ENCODE assay signal across 22 cellular contexts in genomic region chr3:140455476-140455875, GRCh38.
"Had no signal": no experiment of that assay in that cellular context is flagged by ENCODE, and none has a peak within 500 bp of the region (broad histone marks: within the 10 kb centered on the region; RNA-seq: fewer than 3 reads in every experiment).

No MANE protein-coding gene starts in this region.

- H3K4me1 Mint-ChIP-seq: activated B cell treated with CpG ODN at 0.5 μM for 24 hours; activated CD4-positive, alpha-beta T cell treated with anti-CD3 and anti-CD28 coated beads for 36 hours; activated naive CD8-positive, alpha-beta T cell treated with anti-CD3 and anti-CD28 coated beads for 36 hours; activated T-helper 17 cell treated with anti-CD3 and anti-CD28 coated beads, Interleukin-2, amount 50 U/mL, for 72 hours; endodermal cell had no signal

- H3K27ac Mint-ChIP-seq: activated B cell treated with CpG ODN at 0.5 μM for 24 hours; activated CD4-positive, alpha-beta T cell treated with anti-CD3 and anti-CD28 coated beads for 36 hours; activated naive CD8-positive, alpha-beta T cell treated with anti-CD3 and anti-CD28 coated beads for 36 hours; activated T-cell treated with anti-CD3 and anti-CD28 coated beads, Interleukin-2, amount 50 U/mL, for 24 hours; activated T-helper 17 cell treated with anti-CD3 and anti-CD28 coated beads, Interleukin-2, amount 50 U/mL, for 72 hours; endodermal cell; T-helper 1 cell treated with Interleukin-12 subunit alpha and Interleukin-12 subunit beta and Interleukin-4 antibody, amounts not matched to agents 30 μg/mL and 1 μg/mL, for 36 hours had no signal

- H3K9me3 Mint-ChIP-seq: activated B cell treated with CpG ODN at 0.5 μM for 24 hours; activated naive CD8-positive, alpha-beta T cell treated with anti-CD3 and anti-CD28 coated beads for 36 hours; activated T-cell treated with anti-CD3 and anti-CD28 coated beads, Interleukin-2, amount 50 U/mL, for 24 hours; activated T-helper 17 cell treated with anti-CD3 and anti-CD28 coated beads, Interleukin-2, amount 50 U/mL, for 72 hours; endodermal cell; T-helper 1 cell treated with Interleukin-12 subunit alpha and Interleukin-12 subunit beta and Interleukin-4 antibody, amounts not matched to agents 30 μg/mL and 1 μg/mL, for 36 hours had no signal

- DNase-seq: activated B cell treated with CpG ODN at 0.5 μM for 24 hours; activated CD4-positive, alpha-beta T cell treated with anti-CD3 and anti-CD28 coated beads for 36 hours; activated CD4-positive, alpha-beta T cell treated with anti-CD3 and anti-CD28 coated beads, Interleukin-2, amount 50 U/mL, for 4 hours; activated CD8-positive, alpha-beta memory T cell treated with anti-CD3 and anti-CD28 coated beads for 24 hours; activated CD8-positive, alpha-beta memory T cell treated with anti-CD3 and anti-CD28 coated beads, Interleukin-2, amount 50 U/mL, for 4 hours; activated naive CD4-positive, alpha-beta T cell; activated naive CD8-positive, alpha-beta T cell treated with anti-CD3 and anti-CD28 coated beads for 36 hours; activated T-cell treated with anti-CD3 and anti-CD28 coated beads, Interleukin-2, amount 50 U/mL, for 24 hours; cortex of kidney; endodermal cell; esophagus squamous epithelium; foreskin keratinocyte; head of caudate nucleus; hypothalamus; midbrain; nucleus accumbens; sigmoid colon; stimulated activated CD4-positive, alpha-beta T cell treated with anti-CD3 and anti-CD28 coated beads, Interleukin-4, amount 100 ng/mL, for 24 hours; stimulated activated naive CD4-positive, alpha-beta T cell treated with Interleukin-2 at 50 U/mL for 16 hours; upper lobe of left lung had no signal

- H3K27me3 Mint-ChIP-seq: activated naive CD8-positive, alpha-beta T cell treated with anti-CD3 and anti-CD28 coated beads for 36 hours had no signal

- H3K36me3 Mint-ChIP-seq: activated naive CD8-positive, alpha-beta T cell treated with anti-CD3 and anti-CD28 coated beads for 36 hours had no signal

- H3K4me3 Mint-ChIP-seq: activated B cell treated with CpG ODN at 0.5 μM for 24 hours; activated CD4-positive, alpha-beta T cell treated with anti-CD3 and anti-CD28 coated beads for 36 hours; activated naive CD8-positive, alpha-beta T cell treated with anti-CD3 and anti-CD28 coated beads for 36 hours; activated T-cell treated with anti-CD3 and anti-CD28 coated beads, Interleukin-2, amount 50 U/mL, for 24 hours; activated T-helper 17 cell treated with anti-CD3 and anti-CD28 coated beads, Interleukin-2, amount 50 U/mL, for 72 hours; endodermal cell; T-helper 1 cell treated with Interleukin-12 subunit alpha and Interleukin-12 subunit beta and Interleukin-4 antibody, amounts not matched to agents 30 μg/mL and 1 μg/mL, for 36 hours had no signal
